6 cellular contexts compared by ENCODE assay signal in the genomic region with DNA sequence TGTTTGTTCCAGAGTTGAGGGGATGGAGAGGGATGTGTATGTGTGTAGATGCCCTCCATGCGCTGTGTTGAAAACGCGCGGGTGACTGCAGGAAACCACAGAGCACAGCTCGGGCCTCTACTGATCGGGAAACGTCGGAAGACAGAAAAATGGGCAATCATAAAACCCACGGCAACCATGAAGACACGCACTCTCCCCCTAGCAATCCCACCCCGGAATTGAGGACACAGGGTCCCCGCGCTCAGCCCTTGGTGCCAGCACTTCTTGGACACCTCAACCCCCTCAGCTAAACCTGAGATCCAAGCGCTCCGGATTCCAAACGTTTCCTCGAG. TPM values are rescaled to one million over a fixed set of nuclear protein-coding genes. Genes with fewer than 3 reads are reported as not detected.
DNase-seq lines count a peak whose midpoint lies in the region; ATAC-seq and TF ChIP-seq lines count a peak whose summit lies in the region.

No MANE protein-coding gene starts in this region.

- no peaks in the 10 kb centered on the region for H3K9me3 ChIP-seq in breast epithelium
- H3K9me3 ChIP-seq in neuron (ENCODE audit: low read length) = no peaks in the 10 kb centered on the region

- ATAC-seq in HG03378 (IDR thresholded peaks at IDR 0.05; ENCODE audit: unreplicated experiment) = peak; percentile 4

- TF ChIP-seq POLR2A in breast epithelium (IDR thresholded peaks at IDR 0.05) = no peak

- intact Hi-C loops in breast epithelium (cut with DNase I; ENCODE audit: low total_unique reads) = no loop called here

- peak overlapping the region; percentile 90 to 93 for H3K27ac ChIP-seq in breast epithelium

- no peaks in the 10 kb centered on the region for H3K27me3 ChIP-seq in breast epithelium
- no peaks in the 10 kb centered on the region for H3K27me3 ChIP-seq in neuron (ENCODE audit: insufficient read depth, low read length)

- H2AFZ ChIP-seq in neuron (ENCODE audit: low read depth, low read length) = peak overlapping the region; percentile 56

- DNase-seq in AML-193 (lab: John Stamatoyannopoulos, UW) (peak; percentile 64 to 67), breast epithelium (ENCODE audit: low spot score in 2 of 2) (no peak), A172 (ENCODE audit: low spot score) (no peak), NCI-H1436 treated with DMSO at 0.1 percent for 48 hours (lab: John Stamatoyannopoulos, UW) (no peak)

- no peak for TF ChIP-seq CTCF in breast epithelium (IDR thresholded peaks at IDR 0.05)

- no peaks in the 10 kb centered on the region for H3K36me3 ChIP-seq in breast epithelium
- H3K36me3 ChIP-seq in neuron (ENCODE audit: insufficient read depth, low read length) = peaks cover 26% of the 10 kb centered on the region

- peaks cover 10 to 22% of the 10 kb centered on the region in 2 donors for H3K4me1 ChIP-seq in breast epithelium
- H3K4me1 ChIP-seq in neuron (ENCODE audit: insufficient read depth, low read length) = peaks cover 21% of the 10 kb centered on the region

- H3K4me3 ChIP-seq in breast epithelium = peak overlapping the region; percentile 77 to 84 (median 80)
- peak overlapping the region; percentile 83 for H3K4me3 ChIP-seq in neuron (ENCODE audit: low read length)

RNA-seq across cellular contexts. Expression of a gene that starts 0.2 kb away (rescaled TPM):
- 1 to 10 TPM; 7.4 to 9.8 (median 8.3) TPM for total RNA-seq in breast epithelium
- 13.8 and 17.7 TPM in 2 replicates for total RNA-seq in A172 (2014; rRNA removed; shearing (Covaris generic))

RNA-seq across cellular contexts. Expression of a gene that starts 0.8 kb away (rescaled TPM):
- total RNA-seq in breast epithelium = 1 to 10 TPM; 4.3 to 6.0 (median 5.6) TPM
- 2.5 and 6.6 TPM in 2 replicates for total RNA-seq in A172 (2014; rRNA removed; shearing (Covaris generic))

RNA-seq across cellular contexts. Expression of a gene that starts 6.1 kb away (rescaled TPM):
- total RNA-seq in breast epithelium = 10 to 100 TPM in 1 of 3 donors, 1 to 10 TPM in 2; 5.4 to 16.1 (median 5.8) TPM
- total RNA-seq in A172 (2014; rRNA removed; shearing (Covaris generic)) = 3.0 and 8.7 TPM in 2 replicates

RNA-seq across cellular contexts. Expression of a gene that starts 6.2 kb away (rescaled TPM):
- 10 to 100 TPM; 22.9 to 42.9 (median 25.2) TPM for total RNA-seq in breast epithelium
- total RNA-seq in A172 (2014; rRNA removed; shearing (Covaris generic)) = 100 and 104 TPM in 2 replicates

RNA-seq across cellular contexts. Expression of a gene that starts 7.6 kb away (rescaled TPM):
- 100 to 1,000 TPM; 204 to 248 (median 239) TPM for total RNA-seq in breast epithelium
- total RNA-seq in A172 (2014; rRNA removed; shearing (Covaris generic)) = 118 and 126 TPM in 2 replicates

Comparison
In these comparisons a context has a peak if more than half of its experiments do, and no peak if none do; other contexts are left out.
1. DNase-seq: peak in AML-193 (2 of 2); none in breast epithelium (0 of 2), A172 (single experiment) and NCI-H1436 treated with DMSO at 0.1 percent for 48 hours (single experiment).